18 cellular contexts compared by ENCODE assay signal in the genomic region with DNA sequence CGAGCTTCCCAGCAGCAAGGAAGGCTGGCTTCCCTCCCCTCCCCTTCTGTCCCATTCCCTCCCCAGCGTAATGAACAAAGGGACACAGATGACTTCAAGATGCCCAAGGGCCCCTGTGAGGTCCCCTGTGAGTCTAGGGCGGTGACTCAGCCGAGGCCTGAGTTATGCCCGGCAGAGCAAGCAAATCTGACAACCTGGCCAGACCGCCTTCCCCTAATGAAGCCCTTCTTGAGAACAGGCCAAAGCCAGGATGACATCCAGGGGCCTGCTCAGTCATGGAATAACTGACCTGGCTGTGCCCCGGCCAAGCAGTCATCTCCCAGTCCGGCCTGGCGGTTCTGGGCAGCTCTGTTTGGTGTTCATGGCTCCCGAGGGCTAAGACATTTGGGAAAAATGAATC.
DNase-seq lines count a peak whose midpoint lies in the region; ATAC-seq and TF ChIP-seq lines count a peak whose summit lies in the region.
"Had no signal": no experiment of that assay in that cellular context is flagged by ENCODE, and none has a peak within 500 bp of the region (broad histone marks: within the 10 kb centered on the region; RNA-seq: fewer than 3 reads in every experiment).

No MANE protein-coding gene starts in this region.

- no peaks in the 10 kb centered on the region for H3K36me3 Mint-ChIP-seq in nephron progenitor cell (ENCODE audit: low read depth)
- H3K36me3 Mint-ChIP-seq in type B pancreatic cell = no peaks in the 10 kb centered on the region
- no peaks in the 10 kb centered on the region for H3K36me3 Mint-ChIP-seq in natural killer cell treated with Interleukin-12 subunit alpha and Interleukin-12 subunit beta and Interleukin-15 and Interleukin-18, amount 100 ng/mL, for 72 hours

- H3K4me3 Mint-ChIP-seq in nephron progenitor cell = no peak overlapping the region
- no peak overlapping the region for H3K4me3 Mint-ChIP-seq in type B pancreatic cell
- no peak overlapping the region for H3K4me3 Mint-ChIP-seq in natural killer cell treated with Interleukin-12 subunit alpha and Interleukin-12 subunit beta and Interleukin-15 and Interleukin-18, amount 100 ng/mL, for 72 hours
- H3K4me3 Mint-ChIP-seq: CD4-positive, alpha-beta T cell; GM23338 had no signal

- no peaks in the 10 kb centered on the region; the same call in 1 of the 2 replicates for H3K27me3 ChIP-seq in H7 (ENCODE audit: control insufficient read depth, insufficient read depth, low read length)
- H3K27me3 ChIP-seq in brain microvascular endothelial cell (replicated peaks) = no peaks in the 10 kb centered on the region

- H3K4me3 ChIP-seq in H7 (ENCODE audit: insufficient read depth, low read depth, low read length) (no peak overlapping the region), brain microvascular endothelial cell (ENCODE audit: low read depth, low read length) (no peak overlapping the region)
- H3K4me3 ChIP-seq: GM23338, HAP-1, K562 had no signal

- H3K36me3 ChIP-seq in H7 (replicated peaks; ENCODE audit: control insufficient read depth, insufficient read depth, low read length) (no peaks in the 10 kb centered on the region), brain microvascular endothelial cell (replicated peaks) (no peaks in the 10 kb centered on the region)
- H3K36me3 ChIP-seq: HAP-1 had no signal

- TF ChIP-seq CTCF in nephron progenitor cell (IDR thresholded peaks at IDR 0.05) = no peak
- TF ChIP-seq CTCF in type B pancreatic cell (conservative IDR thresholded peaks at IDR 0.05) = no peak
- TF ChIP-seq CTCF in brain microvascular endothelial cell (IDR thresholded peaks at IDR 0.05; ENCODE audit: low read depth, low read length, missing control alignments) = no peak

- in situ Hi-C loops in brain microvascular endothelial cell (cut with HindIII; ENCODE audit: low pct_ligation_motif_present, low sequenced_read_pairs) = no loop called here

- peaks cover 3% of the 10 kb centered on the region for H3K27me3 Mint-ChIP-seq in nephron progenitor cell (ENCODE audit: low read depth, poor library complexity)
- peaks cover 22% of the 10 kb centered on the region for H3K27me3 Mint-ChIP-seq in type B pancreatic cell
- H3K27me3 Mint-ChIP-seq in natural killer cell treated with Interleukin-12 subunit alpha and Interleukin-12 subunit beta and Interleukin-15 and Interleukin-18, amount 100 ng/mL, for 72 hours = peaks cover 0 to 5% of the 10 kb centered on the region in 2 donors

- H3K27ac Mint-ChIP-seq in nephron progenitor cell (peak overlapping the region; percentile 15), type B pancreatic cell (no peak overlapping the region)
- H3K27ac Mint-ChIP-seq in natural killer cell treated with Interleukin-12 subunit alpha and Interleukin-12 subunit beta and Interleukin-15 and Interleukin-18, amount 100 ng/mL, for 72 hours = no peak overlapping the region
- H3K27ac Mint-ChIP-seq: CD4-positive, alpha-beta T cell; GM23338 had no signal

- no peak for ATAC-seq in natural killer cell treated with Interleukin-12 subunit alpha and Interleukin-12 subunit beta and Interleukin-15 and Interleukin-18, amount 100 ng/mL, for 72 hours
- ATAC-seq: GM23338, K562 had no signal

- H3K4me1 Mint-ChIP-seq in nephron progenitor cell = peaks cover 39% of the 10 kb centered on the region
- H3K4me1 Mint-ChIP-seq in type B pancreatic cell (ENCODE audit: unreplicated experiment) = peaks cover 31% of the 10 kb centered on the region
- H3K4me1 Mint-ChIP-seq in natural killer cell treated with Interleukin-12 subunit alpha and Interleukin-12 subunit beta and Interleukin-15 and Interleukin-18, amount 100 ng/mL, for 72 hours (ENCODE audit: low read depth in 2 of 2) = no peaks in the 10 kb centered on the region
- H3K4me1 Mint-ChIP-seq: GM23338 had no signal

- DNase-seq in H7 (peak; percentile 18), ecto neural progenitor cell (ENCODE audit: low spot score) (peak; percentile 24), nephron progenitor cell (no peak), type B pancreatic cell (ENCODE audit: extremely low spot score, unreplicated experiment) (peak; percentile 60), midbrain (lab: John Stamatoyannopoulos, UW) (no peak), brain microvascular endothelial cell (no peak)
- DNase-seq in natural killer cell treated with Interleukin-12 subunit alpha and Interleukin-12 subunit beta and Interleukin-15 and Interleukin-18, amount 100 ng/mL, for 72 hours (ENCODE audit: low spot score) = no peak
- DNase-seq: ACHN; AML-193; Caco-2; CD4-positive, alpha-beta T cell; GDM1; IMR-90 had no signal

- H3K9me3 Mint-ChIP-seq in nephron progenitor cell (no peaks in the 10 kb centered on the region), type B pancreatic cell (peaks cover 3% of the 10 kb centered on the region)
- no peaks in the 10 kb centered on the region for H3K9me3 Mint-ChIP-seq in natural killer cell treated with Interleukin-12 subunit alpha and Interleukin-12 subunit beta and Interleukin-15 and Interleukin-18, amount 100 ng/mL, for 72 hours
- H3K9me3 Mint-ChIP-seq: CD4-positive, alpha-beta T cell; GM23338 had no signal

- no peak overlapping the region for H3K27ac ChIP-seq in brain microvascular endothelial cell
- H3K27ac ChIP-seq: C4-2B, HL-60 had no signal

Comparison
In these comparisons a context has a peak if more than half of its experiments do, and no peak if none do; other contexts are left out.
1. DNase-seq: peak in H7 (single experiment), ecto neural progenitor cell (single experiment) and type B pancreatic cell (single experiment); none in nephron progenitor cell (single experiment), natural killer cell treated with Interleukin-12 subunit alpha and Interleukin-12 subunit beta and Interleukin-15 and Interleukin-18, amount 100 ng/mL, for 72 hours (single experiment), midbrain (single experiment) and brain microvascular endothelial cell (single experiment).